ENCODE assay signal across 8 cellular contexts in the genomic region with DNA sequence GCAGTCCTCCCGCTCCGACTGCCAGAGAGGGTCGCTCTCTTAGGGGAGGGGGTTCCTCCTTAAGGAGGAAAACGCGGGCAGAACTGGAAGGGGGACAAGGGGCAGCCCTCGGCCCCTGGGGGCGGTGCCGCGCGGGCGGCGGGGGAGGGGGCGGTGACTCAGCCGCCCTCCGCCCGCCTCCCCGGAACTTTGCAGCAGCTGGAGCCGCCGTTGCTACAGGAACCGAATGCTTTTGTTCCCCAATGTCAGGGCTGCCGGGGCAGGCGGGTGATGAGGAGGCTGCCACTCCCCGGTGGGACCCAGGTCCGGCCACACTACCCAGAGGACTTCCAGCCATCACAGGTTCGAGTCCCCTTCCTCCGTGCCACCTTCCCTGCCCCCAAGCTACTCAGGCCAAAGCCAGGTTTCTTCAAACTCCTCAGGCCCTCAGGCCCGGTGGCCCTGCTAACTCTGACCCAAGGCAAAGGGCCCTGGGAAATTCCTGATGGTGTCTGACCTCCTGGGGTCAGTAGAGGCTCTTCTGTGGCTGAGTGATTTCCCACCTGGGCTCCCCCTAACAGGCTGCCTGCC. TPM values are rescaled to one million over a fixed set of nuclear protein-coding genes. Genes with fewer than 3 reads are reported as not detected.
DNase-seq lines count a peak whose midpoint lies in the region; ATAC-seq, FAIRE-seq and TF ChIP-seq lines count a peak whose summit lies in the region.

No MANE protein-coding gene starts in this region.

- H3K4me2 ChIP-seq in SK-N-SH (peak overlapping the region; percentile 99), trophoblast cell (ENCODE audit: low read length) (peak overlapping the region; percentile 98)

- H3K27ac ChIP-seq in SK-N-SH (ENCODE audit: low read depth in 2 of 2, low read length in 1 of 2): peak overlapping the region in 1 of 2 experiments; percentile 56; a peak in 2 of 4 replicates
- peak overlapping the region; percentile 48 for H3K27ac ChIP-seq in cardiac muscle cell
- H3K27ac ChIP-seq in trophoblast cell (ENCODE audit: low read depth, low read length): peak overlapping the region; percentile 55

- H2AFZ ChIP-seq in SK-N-SH (ENCODE audit: low read depth) (peak overlapping the region; percentile 94), trophoblast cell (ENCODE audit: insufficient read depth, low read length, poor library complexity) (peak overlapping the region; percentile 47)

- H3K14ac ChIP-seq in trophoblast cell (ENCODE audit: low read length): peak overlapping the region; percentile 62

- peak overlapping the region; percentile 88 for H4K91ac ChIP-seq in trophoblast cell (ENCODE audit: low read depth, low read length)

- CTCF ChIA-PET in SK-N-SH (lab: Yijun Ruan, JAX): interaction anchor here (1.0 to 25.0 kb wide), 13 partner anchors 8 to 211 kb away, joined by 3 to 707 read pairs (median 14); no protein-coding TSS in a partner anchor

- peak overlapping the region; percentile 39 for H2BK12ac ChIP-seq in trophoblast cell (ENCODE audit: low read length)

- 8% methylated on average over 5 of the region's 27 CpGs for WGBS in SK-N-SH (ENCODE audit: low lambda C conversion rate)
- no CpG with 5 or more reads among the region's 27 CpGs for WGBS in trophoblast cell (ENCODE audit: extremely low coverage, insufficient coverage, insufficient read length)

- peak; percentile 52 for DNase-seq in Ammon's horn (ENCODE audit: low spot score)
- DNase-seq in HTR-8/SVneo (ENCODE audit: insufficient read length, low spot score): peak; percentile 69
- peak; percentile 80 for DNase-seq in SK-N-SH
- DNase-seq in cardiac muscle cell (ENCODE audit: low read depth in 1 of 2, low spot score in 1 of 2): peak; percentile 65 to 67
- DNase-seq in trophoblast cell: peak; percentile 66 to 67

- H3K36me3 ChIP-seq in SK-N-SH (replicated peaks in 1 of 2; ENCODE audit: control insufficient read depth in 1 of 2, insufficient read depth in 2 of 2, low read length in 1 of 2) (peaks cover 0 to 2% of the 10 kb centered on the region in 2 experiments), cardiac muscle cell (no peaks in the 10 kb centered on the region), trophoblast cell (ENCODE audit: control insufficient read depth in 1 of 2, insufficient read depth in 2 of 2, low read length in 2 of 2) (no peaks in the 10 kb centered on the region)

- H3K27me3 Mint-ChIP-seq in activated naive CD4-positive, alpha-beta T cell treated with anti-CD3 and anti-CD28 coated beads, Interleukin-2, amount 50 U/mL, for 24 hours: peaks cover 1% of the 10 kb centered on the region

- H3K36me3 Mint-ChIP-seq in activated naive CD4-positive, alpha-beta T cell treated with anti-CD3 and anti-CD28 coated beads, Interleukin-2, amount 50 U/mL, for 24 hours: no peaks in the 10 kb centered on the region

- peaks cover 5% of the 10 kb centered on the region for H3F3A ChIP-seq in SK-N-SH (replicated peaks; ENCODE audit: insufficient read depth)

- peaks cover 18% of the 10 kb centered on the region; the same call in 1 of the 2 replicates for H3K79me2 ChIP-seq in SK-N-SH (ENCODE audit: insufficient read depth)
- H3K79me2 ChIP-seq in trophoblast cell (ENCODE audit: control insufficient read depth, insufficient read depth, low read length, poor library complexity): peaks cover 2% of the 10 kb centered on the region

- no peak overlapping the region for H3K27ac Mint-ChIP-seq in activated naive CD4-positive, alpha-beta T cell treated with anti-CD3 and anti-CD28 coated beads, Interleukin-2, amount 50 U/mL, for 24 hours

- TF ChIP-seq CTCF in SK-N-SH (IDR thresholded peaks at IDR 0.05) (no peak), cardiac muscle cell (IDR thresholded peaks at IDR 0.05; ENCODE audit: low read depth, low read length) (no peak)

- no peak for FAIRE-seq in HTR-8/SVneo (lab: Jason Lieb, UNC)

- peak overlapping the region; percentile 46 for H4K12ac ChIP-seq in trophoblast cell (ENCODE audit: low read depth, low read length)

- peak overlapping the region; percentile 64 for H4K8ac ChIP-seq in trophoblast cell (ENCODE audit: low read depth, low read length)

- H3K4me3 Mint-ChIP-seq in activated naive CD4-positive, alpha-beta T cell treated with anti-CD3 and anti-CD28 coated beads, Interleukin-2, amount 50 U/mL, for 24 hours: peak overlapping the region; percentile 67

- H3K4me1 ChIP-seq in SK-N-SH (ENCODE audit: control insufficient read depth in 1 of 2, insufficient read depth in 2 of 2, low read depth in 1 of 2, low read length in 1 of 2): peaks cover 27 to 53% of the 10 kb centered on the region in 2 experiments
- peaks cover 32% of the 10 kb centered on the region for H3K4me1 ChIP-seq in cardiac muscle cell (ENCODE audit: low read depth)
- H3K4me1 ChIP-seq in trophoblast cell (ENCODE audit: control insufficient read depth in 1 of 2, insufficient read depth in 2 of 2, low read length in 2 of 2): peaks cover 28 to 37% of the 10 kb centered on the region in 2 experiments

- peaks cover 15% of the 10 kb centered on the region for H3K79me1 ChIP-seq in trophoblast cell (ENCODE audit: low read length)

- H3K9me3 ChIP-seq in SK-N-SH (no peaks in the 10 kb centered on the region), cardiac muscle cell (ENCODE audit: low read depth) (no peaks in the 10 kb centered on the region), trophoblast cell (ENCODE audit: insufficient read depth, low read depth, low read length) (peaks cover 6% of the 10 kb centered on the region)

- no peaks in the 10 kb centered on the region for H3K9me3 Mint-ChIP-seq in activated naive CD4-positive, alpha-beta T cell treated with anti-CD3 and anti-CD28 coated beads, Interleukin-2, amount 50 U/mL, for 24 hours

- no peak overlapping the region for H3K4ac ChIP-seq in trophoblast cell (ENCODE audit: low read depth, low read length)

- H4K20me1 ChIP-seq in SK-N-SH (ENCODE audit: insufficient read depth): peaks cover 8% of the 10 kb centered on the region; the same call in 1 of the 2 replicates

- peak overlapping the region; percentile 18 for H2BK5ac ChIP-seq in trophoblast cell (ENCODE audit: low read depth, low read length, poor library complexity)

- peak overlapping the region; percentile 45 to 51 for H3K4me3 ChIP-seq in SK-N-SH (ENCODE audit: low read depth in 2 of 2, low read length in 1 of 2)
- H3K4me3 ChIP-seq in cardiac muscle cell: peak overlapping the region; percentile 44
- peak overlapping the region; percentile 71 for H3K4me3 ChIP-seq in trophoblast cell (ENCODE audit: low read depth, low read length)

- no peak overlapping the region for H2AK5ac ChIP-seq in trophoblast cell (ENCODE audit: low read length)

- TF ChIP-seq EP300 in SK-N-SH (IDR thresholded peaks at IDR 0.05; ENCODE audit: borderline replicate concordance in 1 of 2, low read depth in 1 of 2, low read length in 1 of 2): no peak

- peak overlapping the region; percentile 60 for H3K9ac ChIP-seq in SK-N-SH
- H3K9ac ChIP-seq in trophoblast cell (ENCODE audit: low read length): peak overlapping the region; percentile 45

- H3K4me1 Mint-ChIP-seq in activated naive CD4-positive, alpha-beta T cell treated with anti-CD3 and anti-CD28 coated beads, Interleukin-2, amount 50 U/mL, for 24 hours: peaks cover 25% of the 10 kb centered on the region

- H3K23ac ChIP-seq in trophoblast cell (ENCODE audit: low read length): no peak overlapping the region

- peak overlapping the region; percentile 70 for H3K18ac ChIP-seq in trophoblast cell (ENCODE audit: low read length)

- POLR2A ChIA-PET in SK-N-SH (lab: Yijun Ruan, JAX): interaction anchor here (6.5 kb wide), 1 partner anchor 22 kb away, joined by 58 read pairs; no protein-coding TSS in a partner anchor

- peak overlapping the region; percentile 45 for H2BK120ac ChIP-seq in trophoblast cell (ENCODE audit: insufficient read depth, low read length, poor library complexity)

- ATAC-seq in GM18511 (IDR thresholded peaks at IDR 0.05; ENCODE audit: unreplicated experiment): no peak
- no peak for ATAC-seq in GM19324 (IDR thresholded peaks at IDR 0.05; ENCODE audit: low FRiP score, unreplicated experiment)

- H3K27me3 ChIP-seq in SK-N-SH (ENCODE audit: insufficient read depth): no peaks in the 10 kb centered on the region
- no peaks in the 10 kb centered on the region for H3K27me3 ChIP-seq in cardiac muscle cell
- H3K27me3 ChIP-seq in trophoblast cell (ENCODE audit: insufficient read depth, low read length): peaks cover 16% of the 10 kb centered on the region

- no peak for TF ChIP-seq RAD21 in SK-N-SH (IDR thresholded peaks at IDR 0.05; ENCODE audit: low read length)

- H3K9me2 ChIP-seq in SK-N-SH: no peaks in the 10 kb centered on the region

TF ChIP-seq in SK-N-SH, 30 proteins besides CTCF, POLR2A, EP300 and RAD21 (continues in another document):
- TF ChIP-seq POLR2AphosphoS5 (IDR thresholded peaks at IDR 0.05; ENCODE audit: low read depth, low read length): 0 out of 2 replicates have a peak, but pooled peaks have one; percentile 30
- TF ChIP-seq FOSL2 (IDR thresholded peaks at IDR 0.05; ENCODE audit: borderline replicate concordance, low read depth): peak; percentile 59

RNA-seq across cellular contexts. Expression of a gene that starts 3.2 kb away (rescaled TPM):
- polyA plus RNA-seq in SK-N-SH (2012; rRNA removed) (10.6 and 13.0 TPM in 2 replicates), cardiac muscle cell (95.0 and 109 TPM in 2 replicates)
- polyA plus RNA-seq in SK-N-SH (2012; cell fraction: cytosol; rRNA removed): 4.3 and 8.4 TPM in 2 replicates
- polyA plus RNA-seq in SK-N-SH (2012; cell fraction: nucleus; rRNA removed): 41.8 and 66.9 TPM in 2 replicates
- 203 and 309 TPM in 2 replicates for total RNA-seq in cardiac muscle cell
- 9.6 and 10.2 TPM in 2 replicates for polyA plus RNA-seq in trophoblast cell (2013)

RNA-seq across cellular contexts. Expression of a gene that starts 54.8 kb away (rescaled TPM):
- 10.7 and 12.5 TPM in 2 replicates for polyA plus RNA-seq in SK-N-SH (2012; rRNA removed)
- 3.8 and 5.7 TPM in 2 replicates for polyA plus RNA-seq in SK-N-SH (2012; cell fraction: cytosol; rRNA removed)
- 42.6 and 46.9 TPM in 2 replicates for polyA plus RNA-seq in SK-N-SH (2012; cell fraction: nucleus; rRNA removed)
- 1.4 and 7.3 TPM in 2 replicates for total RNA-seq in cardiac muscle cell
- polyA plus RNA-seq in cardiac muscle cell: 1.4 and 2.1 TPM in 2 replicates
- 0.83 and 0.87 TPM in 2 replicates for polyA plus RNA-seq in trophoblast cell (2013)

RNA-seq across cellular contexts. Expression of a gene that starts 57.2 kb away (rescaled TPM):
- polyA plus RNA-seq in SK-N-SH (2012; rRNA removed) (9.0 and 10.4 TPM in 2 replicates), cardiac muscle cell (67.7 and 119 TPM in 2 replicates)
- 3.0 and 3.8 TPM in 2 replicates for polyA plus RNA-seq in SK-N-SH (2012; cell fraction: cytosol; rRNA removed)
- polyA plus RNA-seq in SK-N-SH (2012; cell fraction: nucleus; rRNA removed): 38.2 and 47.3 TPM in 2 replicates
- total RNA-seq in cardiac muscle cell: 75.8 and 120 TPM in 2 replicates
- 43.1 and 44.2 TPM in 2 replicates for polyA plus RNA-seq in trophoblast cell (2013)
